Comparison of ENCODE assay signal across 19 cellular contexts in the genomic region with DNA sequence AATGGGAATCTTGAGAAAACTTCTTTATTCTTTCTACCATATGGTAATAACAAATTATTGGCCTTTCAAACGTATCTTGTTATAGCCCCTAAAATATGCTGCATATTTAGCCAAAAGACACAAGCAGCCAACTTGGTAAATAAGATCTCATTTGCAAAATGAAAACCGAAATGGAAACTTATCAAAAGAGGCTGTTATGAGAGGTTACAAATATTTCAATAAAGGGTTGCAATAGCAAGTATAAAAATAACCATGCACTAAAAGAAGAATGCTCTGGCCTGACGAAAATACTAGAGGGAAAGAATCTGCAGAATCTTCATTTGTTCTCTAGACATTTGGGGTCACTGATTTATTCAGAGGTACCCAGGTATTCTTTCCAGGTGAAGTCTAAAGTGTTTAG.
"Had no signal": no experiment of that assay in that cellular context is flagged by ENCODE, and none has a peak within 500 bp of the region (broad histone marks: within the 10 kb centered on the region; RNA-seq: fewer than 3 reads in every experiment).

No MANE protein-coding gene starts in this region.

- ATAC-seq: gastrocnemius medialis; naive thymus-derived CD4-positive, alpha-beta T cell; psoas muscle; stimulated activated memory B cell treated with anti-CD40 and anti-IgM and Interleukin-4, amounts not matched to agents 10 μg/mL and 1 μg/mL and 100 μg/mL, for 72 hours had no signal

- H3K27me3 ChIP-seq: dorsolateral prefrontal cortex, gastrocnemius medialis, heart right ventricle, neutrophil, right lobe of liver, spleen, testis had no signal

- H3K27ac ChIP-seq: dorsolateral prefrontal cortex, gastrocnemius medialis, neutrophil, psoas muscle, right lobe of liver, spleen had no signal

- H3K9me3 ChIP-seq: gastrocnemius medialis, heart right ventricle, neutrophil, psoas muscle, right lobe of liver, spleen, testis had no signal

- H3K4me1 ChIP-seq: gastrocnemius medialis, psoas muscle, spleen, testis had no signal

- DNase-seq: cortex of kidney; dorsolateral prefrontal cortex; effector CD8-positive, alpha-beta T cell; gastrocnemius medialis; hypothalamus; kidney glomerular epithelial cell; mesendoderm; naive thymus-derived CD4-positive, alpha-beta T cell; psoas muscle; retina; right lobe of liver; spleen; stimulated activated CD4-positive, alpha-beta T cell treated with anti-CD3 and anti-CD28 coated beads, Interleukin-15, amount 100 ng/mL, for 24 hours; stimulated activated CD4-positive, alpha-beta T cell treated with anti-CD3 and anti-CD28 coated beads, Interleukin-1b, Interleukin-23, amount 100 ng/mL, for 48 hours; stimulated activated CD4-positive, alpha-beta T cell treated with anti-CD3 and anti-CD28 coated beads, Interleukin-4, amount 100 ng/mL, for 24 hours had no signal

- H3K4me3 ChIP-seq: dorsolateral prefrontal cortex, gastrocnemius medialis, heart right ventricle, psoas muscle, right lobe of liver, spleen, testis had no signal

- H3K36me3 ChIP-seq: gastrocnemius medialis, heart right ventricle, neutrophil, right lobe of liver, spleen had no signal
